In the genomic region with DNA sequence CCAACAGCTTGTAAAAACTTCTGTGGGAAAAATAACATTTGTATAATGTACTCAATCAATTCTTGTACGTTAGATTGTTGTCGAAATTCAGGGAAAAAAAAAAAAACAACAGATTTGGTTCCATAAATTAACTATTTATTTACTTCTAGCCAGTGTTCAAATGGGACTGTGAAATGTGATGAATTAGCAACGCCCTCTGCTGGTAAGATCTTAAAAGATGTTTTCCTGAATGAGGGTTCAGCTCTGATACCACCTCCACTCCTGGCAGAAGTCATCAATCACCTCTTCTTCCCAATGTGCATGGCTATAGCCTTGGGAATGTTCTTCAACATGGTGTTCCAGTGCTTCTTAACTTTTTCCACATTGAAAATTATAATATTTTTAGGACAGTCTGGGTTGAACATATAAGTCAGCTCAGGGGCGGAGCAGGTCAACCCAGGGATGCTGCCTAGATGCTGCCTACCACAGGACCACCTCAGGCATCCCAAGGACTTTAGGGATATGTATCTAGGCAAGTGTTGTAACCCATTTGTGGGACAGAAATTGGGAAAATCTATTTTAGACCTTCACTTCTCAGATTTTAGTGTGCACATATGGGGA, we compare ENCODE assay signal across 8 cellular contexts.
DNase-seq lines count a peak whose midpoint lies in the region; ATAC-seq, FAIRE-seq and TF ChIP-seq lines count a peak whose summit lies in the region.

No MANE protein-coding gene starts in this region.

- no peak overlapping the region for H2BK5ac ChIP-seq in neuronal stem cell (ENCODE audit: low read length)

- H3K9me3 ChIP-seq in AG04450 (ENCODE audit: control insufficient read depth, insufficient read depth, low read length): no peaks in the 10 kb centered on the region
- no peaks in the 10 kb centered on the region for H3K9me3 ChIP-seq in neuronal stem cell (replicated peaks in 1 of 2; ENCODE audit: control insufficient read depth in 2 of 2, insufficient read depth in 1 of 2, low read depth in 1 of 2, low read length in 2 of 2)
- no peaks in the 10 kb centered on the region for H3K9me3 ChIP-seq in effector memory CD4-positive, alpha-beta T cell (ENCODE audit: control insufficient read depth, low read length)

- no peaks in the 10 kb centered on the region for H3K79me1 ChIP-seq in neuronal stem cell (ENCODE audit: low read depth, low read length)

- H3K4me2 ChIP-seq in neuronal stem cell (ENCODE audit: insufficient read depth, low read length, poor library complexity, severe bottlenecking): no peak overlapping the region

- no peak overlapping the region for H3K4me3 ChIP-seq in AG04450 (ENCODE audit: low read depth, low read length)
- no peak overlapping the region for H3K4me3 ChIP-seq in neuronal stem cell (ENCODE audit: low read length in 2 of 2)
- no peak overlapping the region for H3K4me3 ChIP-seq in effector memory CD4-positive, alpha-beta T cell (ENCODE audit: insufficient read depth, low read depth, low read length, poor library complexity, severe bottlenecking)

- FAIRE-seq in RCC 7860 (lab: Jason Lieb, UNC): peak; percentile 55

- no peak for ATAC-seq in GM18907 (IDR thresholded peaks at IDR 0.05; ENCODE audit: unreplicated experiment)

- no peak overlapping the region for H4K8ac ChIP-seq in neuronal stem cell (ENCODE audit: low read depth, low read length)

- no peak overlapping the region for H2AK5ac ChIP-seq in neuronal stem cell (ENCODE audit: low read depth, low read length)

- H3K18ac ChIP-seq in neuronal stem cell (ENCODE audit: low read length): no peak overlapping the region

- peaks cover 2 to 21% of the 10 kb centered on the region in 2 donors for H3K4me1 ChIP-seq in neuronal stem cell (ENCODE audit: control insufficient read depth in 2 of 2, insufficient read depth in 1 of 2, low read depth in 1 of 2, low read length in 2 of 2)
- H3K4me1 ChIP-seq in effector memory CD4-positive, alpha-beta T cell (ENCODE audit: control insufficient read depth, insufficient read depth, low read length, poor library complexity, severe bottlenecking): no peaks in the 10 kb centered on the region

- DNase-seq in AG04450 (ENCODE audit: low read depth, low spot score) (peak; percentile 27), GM13976 (ENCODE audit: low spot score) (no peak), HT-29 (ENCODE audit: low spot score) (peak; percentile 74), RCC 7860 (ENCODE audit: low spot score) (peak; percentile 31), fibroblast of gingiva (ENCODE audit: low read depth) (peak; percentile 31), neuronal stem cell (ENCODE audit: low spot score) (peak; percentile 35)
- DNase-seq in effector memory CD4-positive, alpha-beta T cell: no peak

- no peak overlapping the region for H2AFZ ChIP-seq in neuronal stem cell (ENCODE audit: low read length)

- no peak overlapping the region for H3K14ac ChIP-seq in neuronal stem cell (ENCODE audit: low read length)

- POLR2A ChIA-PET in AG04450 (lab: Yijun Ruan, JAX): interaction anchor here (1.1 kb wide), 1 partner anchor 851 kb away, joined by 4 read pairs; no protein-coding TSS in a partner anchor

- no peaks in the 10 kb centered on the region for H3K36me3 ChIP-seq in neuronal stem cell (replicated peaks in 1 of 2; ENCODE audit: control insufficient read depth in 2 of 2, insufficient read depth in 2 of 2, low read length in 2 of 2)
- no peaks in the 10 kb centered on the region for H3K36me3 ChIP-seq in effector memory CD4-positive, alpha-beta T cell (ENCODE audit: control insufficient read depth, insufficient read depth, low read length)

- peak; percentile 60 for TF ChIP-seq CTCF in AG04450 (IDR thresholded peaks at IDR 0.05; ENCODE audit: low read depth, low read length)
- TF ChIP-seq CTCF in GM13976 (IDR thresholded peaks at IDR 0.05; ENCODE audit: borderline replicate concordance, control extremely low read depth, extremely low read depth, insufficient read depth, missing control alignments): peak; percentile 43

- H3K27ac ChIP-seq in AG04450 (ENCODE audit: low read depth, low read length) (no peak overlapping the region), neuronal stem cell (replicated peaks; ENCODE audit: low read length) (no peak overlapping the region)
- H3K27ac ChIP-seq in effector memory CD4-positive, alpha-beta T cell (ENCODE audit: insufficient read depth, low read length, poor library complexity, severe bottlenecking): no peak overlapping the region

- CTCF ChIA-PET in AG04450 (lab: Charles Lee): interaction anchor here (0.6 to 5.6 kb wide), 56 partner anchors 10 to 1794 kb away, joined by 3 to 170 read pairs (median 4); no protein-coding TSS in a partner anchor

- no peak overlapping the region for H2BK15ac ChIP-seq in neuronal stem cell (ENCODE audit: low read length)

- H3K23ac ChIP-seq in neuronal stem cell (ENCODE audit: low read depth, low read length, poor library complexity): no peak overlapping the region

- H3K9ac ChIP-seq in neuronal stem cell (ENCODE audit: low read depth, low read length, poor library complexity): no peak overlapping the region

- no peak overlapping the region for H2BK12ac ChIP-seq in neuronal stem cell (ENCODE audit: low read length)

- H2BK120ac ChIP-seq in neuronal stem cell (ENCODE audit: low read depth, low read length): no peak overlapping the region

- H3K27me3 ChIP-seq in AG04450 (ENCODE audit: control insufficient read depth, insufficient read depth, low read length): no peaks in the 10 kb centered on the region
- H3K27me3 ChIP-seq in neuronal stem cell (ENCODE audit: control insufficient read depth in 3 of 3, insufficient read depth in 3 of 3, low read depth in 1 of 3, low read length in 3 of 3): no peaks in the 10 kb centered on the region
- H3K27me3 ChIP-seq in effector memory CD4-positive, alpha-beta T cell (replicated peaks; ENCODE audit: control insufficient read depth, insufficient read depth, low read length, poor library complexity, severe bottlenecking): no peaks in the 10 kb centered on the region

- no CpG with 5 or more reads among the region's 4 CpGs for WGBS in neuronal stem cell (ENCODE audit: extremely low coverage in 2 of 2, insufficient read length in 2 of 2, insufficient replicate concordance in 1 of 2), 2 donors

- in situ Hi-C loops in GM13976 (cut with MboI; ENCODE audit: low sequenced_read_pairs, unreplicated experiment): no loop called here

- no peak overlapping the region for H3K4ac ChIP-seq in neuronal stem cell (ENCODE audit: low read length)

- no peak overlapping the region for H4K91ac ChIP-seq in neuronal stem cell (ENCODE audit: low read depth, low read length, poor library complexity)

Comparison
In these comparisons a context has a peak if more than half of its experiments do, and no peak if none do; other contexts are left out.
1. DNase-seq: peak in AG04450 (single experiment), HT-29 (single experiment), RCC 7860 (single experiment), fibroblast of gingiva (single experiment) and neuronal stem cell (single experiment); none in GM13976 (single experiment) and effector memory CD4-positive, alpha-beta T cell (0 of 3).